In genomic region chr16:1792836-1793577, GRCh38 we compare ENCODE assay signal across 25 cellular contexts. TPM values are rescaled to one million over a fixed set of nuclear protein-coding genes. Genes with fewer than 3 reads are reported as not detected.
DNase-seq lines count a peak whose midpoint lies in the region; ATAC-seq, FAIRE-seq and TF ChIP-seq lines count a peak whose summit lies in the region.
"Had no signal": no experiment of that assay in that cellular context is flagged by ENCODE, and none has a peak within 500 bp of the region (broad histone marks: within the 10 kb centered on the region; RNA-seq: fewer than 3 reads in every experiment).

No MANE protein-coding gene starts in this region.

- no peak overlapping the region for H3K9ac ChIP-seq in kidney (ENCODE audit: low read length in 2 of 2)

- H3K36me3 ChIP-seq in kidney (ENCODE audit: control insufficient read depth in 1 of 2, insufficient read depth in 2 of 2, low read length in 2 of 2): no peaks in the 10 kb centered on the region
- peaks cover 0 to 49% (median 37%) of the 10 kb centered on the region in 6 donors for H3K36me3 ChIP-seq in spleen

- intact Hi-C loops in kidney (cut with DNase I) (no loop called here), spleen (cut with DNase I; ENCODE audit: low total_unique reads) (no loop called here)

- no peak for FAIRE-seq in kidney (lab: Jason Lieb, UNC)
- FAIRE-seq: A204.1, bronchial epithelial cell, G401.6 had no signal

- H3K4me3 ChIP-seq in kidney (ENCODE audit: low read length in 2 of 2) (no peak overlapping the region), spleen (no peak overlapping the region)
- H3K4me3 ChIP-seq: adrenal gland, esophagus squamous epithelium, gastrocnemius medialis, GM23338, lung, mucosa of descending colon had no signal

- H3K9me3 ChIP-seq in kidney (ENCODE audit: control insufficient read depth in 1 of 2, low read length in 2 of 2) (peaks cover 0 to 2% of the 10 kb centered on the region in 2 donors), spleen (peaks cover 0 to 13% (median 10%) of the 10 kb centered on the region in 8 donors)
- H3K9me3 ChIP-seq: adrenal gland, gastrocnemius medialis had no signal

- no peak for TF ChIP-seq POLR2A in spleen (IDR thresholded peaks at IDR 0.05)

- ATAC-seq in HG03159 (IDR thresholded peaks at IDR 0.05; ENCODE audit: unreplicated experiment): no peak
- ATAC-seq: activated CD4-positive, alpha-beta T cell treated with anti-CD3 and anti-CD28 coated beads for 36 hours; gastrocnemius medialis; SK-N-SH treated with all-trans-retinoic acid at 6 μM for 48 hours had no signal

- DNase-seq in activated gamma-delta T cell treated with Interleukin-2 at 50 U/mL for 16 hours (peak; percentile 3), activated gamma-delta T cell (lab: John Stamatoyannopoulos, UW) (no peak), kidney (peak; percentile 77), spleen (peak; percentile 71), AG08395 (ENCODE audit: low spot score) (no peak)
- DNase-seq: activated CD4-positive, alpha-beta T cell treated with anti-CD3 and anti-CD28 coated beads for 36 hours; activated naive CD4-positive, alpha-beta T cell treated with Interleukin-2 at 50 U/mL for 16 hours; activated T-cell treated with anti-CD3 and anti-CD28 coated beads, Interleukin-2, amount 50 U/mL, for 4 hours; esophagus squamous epithelium; hippocampal formation; immature natural killer cell; NCI-H2081; NCI-H82; substantia nigra had no signal

- TF ChIP-seq CTCF in kidney (IDR thresholded peaks at IDR 0.05; ENCODE audit: borderline replicate concordance, extremely low read depth, insufficient read depth): no peak
- TF ChIP-seq CTCF in spleen (IDR thresholded peaks at IDR 0.05 in 8 of 11, conservative IDR thresholded peaks at IDR 0.05 in 3 of 11): no peak

- H3K27me3 ChIP-seq in spleen (replicated peaks in 1 of 7): no peaks in the 10 kb centered on the region
- H3K27me3 ChIP-seq: adrenal gland, esophagus squamous epithelium, gastrocnemius medialis had no signal

- 92 to 97% (median 92%) methylated on average over 6 to 33 of the region's 33 CpGs for WGBS in spleen, 5 donors

- H3K27ac ChIP-seq in kidney (ENCODE audit: low read depth in 2 of 2, low read length in 2 of 2) (no peak overlapping the region), spleen (no peak overlapping the region)
- H3K27ac ChIP-seq: adrenal gland, esophagus squamous epithelium, gastrocnemius medialis had no signal

- no peaks in the 10 kb centered on the region for H3K4me1 ChIP-seq in kidney (ENCODE audit: control insufficient read depth in 1 of 2, insufficient read depth in 1 of 2, low read depth in 1 of 2, low read length in 2 of 2)
- no peaks in the 10 kb centered on the region for H3K4me1 ChIP-seq in spleen
- H3K4me1 ChIP-seq: adrenal gland, gastrocnemius medialis had no signal

RNA-seq across cellular contexts. Expression of gene IGFALS, which starts 0.5 kb away (rescaled TPM):
- total RNA-seq in kidney: 1.4 TPM
- 2.9 TPM for polyA plus RNA-seq in kidney (ENCODE audit: insufficient read depth, low read depth, low replicate concordance)
- total RNA-seq in spleen: under 1 TPM in 5 of 7 donors, not detected in 2; 0.21 to 0.63 (median 0.39) TPM
- under 1 TPM; 0.14 to 0.19 (median 0.17) TPM for polyA plus RNA-seq in spleen
- total RNA-seq: activated CD4-positive, alpha-beta T cell treated with anti-CD3 and anti-CD28 coated beads for 36 hours; bronchial epithelial cell; esophagus squamous epithelium; GM23338; MCF 10A had no signal
- polyA plus RNA-seq: immature natural killer cell had no signal

RNA-seq across cellular contexts. Expression of gene NUBP2, which starts 10.2 kb away (rescaled TPM):
- 42.8 TPM for total RNA-seq in kidney
- 71.1 TPM for polyA plus RNA-seq in kidney (ENCODE audit: insufficient read depth, low read depth, low replicate concordance)
- total RNA-seq in spleen: 100 to 1,000 TPM in 1 of 7 donors, 10 to 100 TPM in 6; 37.5 to 103 (median 44.6) TPM
- 10 to 100 TPM; 61.9 to 84.3 (median 79.3) TPM for polyA plus RNA-seq in spleen

RNA-seq across cellular contexts. Expression of gene SPSB3, which starts 10.6 kb away (rescaled TPM):
- total RNA-seq in kidney (57.7 TPM), spleen (100 to 1,000 TPM in 2 of 7 donors, 10 to 100 TPM in 5; 41.4 to 114 (median 65.3) TPM)
- polyA plus RNA-seq in kidney (ENCODE audit: insufficient read depth, low read depth, low replicate concordance) (55.1 TPM), spleen (100 to 1,000 TPM; 111 to 266 (median 204) TPM)

RNA-seq across cellular contexts. Expression of gene MRPS34, which starts 20.1 kb away (rescaled TPM):
- 61.7 TPM for total RNA-seq in kidney
- 187 TPM for polyA plus RNA-seq in kidney (ENCODE audit: insufficient read depth, low read depth, low replicate concordance)
- 10 to 100 TPM; 49.9 to 66.8 (median 62.3) TPM for total RNA-seq in spleen
- 100 to 1,000 TPM; 133 to 157 (median 134) TPM for polyA plus RNA-seq in spleen

RNA-seq across cellular contexts. Expression of gene EME2, which starts 20.4 kb away (rescaled TPM):
- total RNA-seq in kidney (23.8 TPM), spleen (10 to 100 TPM; 17.8 to 41.3 (median 28.8) TPM)
- polyA plus RNA-seq in kidney (ENCODE audit: insufficient read depth, low read depth, low replicate concordance) (5.1 TPM), spleen (10 to 100 TPM in 2 of 3 donors, 1 to 10 TPM in 1; 5.1 to 22.4 (median 13.8) TPM)

Comparison
In these comparisons a context has a peak if more than half of its experiments do, and no peak if none do; other contexts are left out.
1. DNase-seq: peak in activated gamma-delta T cell treated with Interleukin-2 at 50 U/mL for 16 hours (single experiment), kidney (single experiment) and spleen (single experiment); none in activated gamma-delta T cell (single experiment) and AG08395 (single experiment).